In the genomic region with DNA sequence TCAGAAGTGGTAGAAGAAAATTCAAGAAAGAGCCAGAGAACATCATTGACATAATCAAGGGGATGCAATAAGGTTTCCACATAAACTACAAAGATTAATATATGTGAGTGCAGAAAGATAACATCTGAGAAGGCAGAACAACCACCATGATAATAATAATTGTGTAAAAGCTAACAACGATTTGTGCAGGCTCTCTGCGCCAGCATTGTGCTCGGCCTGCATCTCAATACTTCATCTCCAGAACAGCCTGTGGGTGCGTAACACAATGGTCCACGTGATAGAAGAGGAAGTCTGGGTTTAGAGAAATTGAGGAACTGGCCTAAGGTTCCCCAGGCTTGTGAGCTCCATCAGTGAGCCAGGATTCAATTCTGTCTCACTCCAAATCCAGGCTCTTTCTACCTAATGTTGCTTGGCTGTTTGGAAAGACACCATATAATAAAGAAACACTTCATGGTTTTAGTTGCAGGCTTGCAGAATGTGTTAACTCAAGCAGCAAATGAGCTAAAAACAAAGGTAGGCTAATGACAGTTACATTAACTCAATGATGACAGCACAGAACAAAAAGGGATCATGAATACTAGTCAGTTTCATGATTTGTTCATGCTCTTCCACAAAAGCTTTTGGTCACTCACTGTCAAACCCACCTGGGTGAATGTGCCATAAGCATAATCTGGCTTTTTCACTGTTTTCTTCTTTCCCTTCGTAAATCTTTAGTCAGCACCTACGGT, we compare ENCODE assay signal across 9 cellular contexts.
DNase-seq lines count a peak whose midpoint lies in the region; ATAC-seq, FAIRE-seq and TF ChIP-seq lines count a peak whose summit lies in the region.
"Had no signal": no experiment of that assay in that cellular context is flagged by ENCODE, and none has a peak within 500 bp of the region (broad histone marks: within the 10 kb centered on the region; RNA-seq: fewer than 3 reads in every experiment).

No MANE protein-coding gene starts in this region.

- DNase-seq in SKM-1 (lab: John Stamatoyannopoulos, UW; ENCODE audit: unreplicated experiment) (peak; percentile 91), suprapubic skin (ENCODE audit: low spot score in 2 of 2) (no peak), GM12892 (ENCODE audit: insufficient read length) (no peak), mesenteric fat pad (ENCODE audit: low spot score) (no peak)
- DNase-seq in naive thymus-derived CD8-positive, alpha-beta T cell: peak in 1 of 10 donors; percentile 10
- DNase-seq: NCI-H524 treated with DMSO at 0.1 percent for 48 hours had no signal

- FAIRE-seq in GM12892 (lab: Jason Lieb, UNC): no peak

- TF ChIP-seq POLR2A in suprapubic skin (IDR thresholded peaks at IDR 0.05) (no peak), GM12892 (IDR thresholded peaks at IDR 0.05; ENCODE audit: low read depth, low read length) (no peak; the same call in 1 of the 2 replicates)

- H3K4me1 ChIP-seq in suprapubic skin: peaks cover 29% of the 10 kb centered on the region

- H3K27me3 Mint-ChIP-seq in naive thymus-derived CD8-positive, alpha-beta T cell: no peaks in the 10 kb centered on the region

- H3K36me3 Mint-ChIP-seq in naive thymus-derived CD8-positive, alpha-beta T cell: no peaks in the 10 kb centered on the region

- no peak overlapping the region for H3K27ac ChIP-seq in suprapubic skin

- no peak for TF ChIP-seq EP300 in suprapubic skin (IDR thresholded peaks at IDR 0.05)

- no peak overlapping the region for H3K4me3 ChIP-seq in suprapubic skin

- ATAC-seq in GM18519 (IDR thresholded peaks at IDR 0.05; ENCODE audit: low FRiP score, unreplicated experiment): peak; percentile 67
- peak; percentile 54 for ATAC-seq in HG02884 (IDR thresholded peaks at IDR 0.05; ENCODE audit: unreplicated experiment)
- peak in 1 of 2 donors; percentile 12 for ATAC-seq in naive thymus-derived CD8-positive, alpha-beta T cell
- ATAC-seq in HG02970 (IDR thresholded peaks at IDR 0.05; ENCODE audit: low FRiP score, unreplicated experiment): no peak

- H3K27me3 ChIP-seq in suprapubic skin: no peaks in the 10 kb centered on the region

- peak overlapping the region in 7 of 10 donors; percentile 51 to 79 (median 74) for H3K4me3 Mint-ChIP-seq in naive thymus-derived CD8-positive, alpha-beta T cell

- no peaks in the 10 kb centered on the region for H3K9me3 ChIP-seq in suprapubic skin

- POLR2A ChIA-PET in naive thymus-derived CD8-positive, alpha-beta T cell (lab: Charles Lee): interaction anchor here (0.6 to 5.8 kb wide), 10 partner anchors 9 to 930 kb away, joined by 3 to 80 read pairs (median 4); a partner anchor contains a TSS

- no peak for TF ChIP-seq CTCF in suprapubic skin (IDR thresholded peaks at IDR 0.05)

- H3K4me1 Mint-ChIP-seq in naive thymus-derived CD8-positive, alpha-beta T cell: peaks cover 25 to 85% (median 51%) of the 10 kb centered on the region in 4 donors

- no peaks in the 10 kb centered on the region for H3K9me3 Mint-ChIP-seq in naive thymus-derived CD8-positive, alpha-beta T cell

- H3K36me3 ChIP-seq in suprapubic skin: no peaks in the 10 kb centered on the region

- peak overlapping the region in 9 of 10 donors; percentile 74 to 98 (median 98) for H3K27ac Mint-ChIP-seq in naive thymus-derived CD8-positive, alpha-beta T cell

- WGBS in suprapubic skin: 65% methylated on average over 7 of the region's 7 CpGs
